Comparison of ENCODE assay signal across 22 cellular contexts in genomic region chr1:197559655-197560054, GRCh38.
"Had no signal": no experiment of that assay in that cellular context is flagged by ENCODE, and none has a peak within 500 bp of the region (broad histone marks: within the 10 kb centered on the region; RNA-seq: fewer than 3 reads in every experiment).

No MANE protein-coding gene starts in this region.

- H3K27me3 ChIP-seq: SJSA1 had no signal

- H3K9ac ChIP-seq: KMS-11 had no signal

- DNase-seq: Kasumi-1, MM.1S, NCI-H1092 treated with DMSO at 0.1 percent for 48 hours, NCI-H1436, NCI-H187, NCI-H2029, NCI-H2081 treated with DMSO at 0.1 percent for 48 hours, NCI-H2171, NCI-H446, NCI-H510A, NCI-H524 treated with DMSO at 0.1 percent for 48 hours, NCI-H69, NCI-H774, SIG-M5 had no signal

- H3K4me2 ChIP-seq: KMS-11 had no signal

- H3K4me3 ChIP-seq: K562, SJSA1, SK-N-MC had no signal

- H3K36me3 ChIP-seq: SJSA1 had no signal

- ATAC-seq: K562 had no signal

- FAIRE-seq: HTR-8/SVneo, K562, RCC 7860 had no signal

- H3K9me3 ChIP-seq: SJSA1 had no signal

- H3K4me1 ChIP-seq: SJSA1 had no signal

- H3K27ac ChIP-seq: HL-60, KMS-11, RWPE1, SJSA1, SK-N-MC had no signal
